Comparison of ENCODE assay signal across 8 cellular contexts in the genomic region with DNA sequence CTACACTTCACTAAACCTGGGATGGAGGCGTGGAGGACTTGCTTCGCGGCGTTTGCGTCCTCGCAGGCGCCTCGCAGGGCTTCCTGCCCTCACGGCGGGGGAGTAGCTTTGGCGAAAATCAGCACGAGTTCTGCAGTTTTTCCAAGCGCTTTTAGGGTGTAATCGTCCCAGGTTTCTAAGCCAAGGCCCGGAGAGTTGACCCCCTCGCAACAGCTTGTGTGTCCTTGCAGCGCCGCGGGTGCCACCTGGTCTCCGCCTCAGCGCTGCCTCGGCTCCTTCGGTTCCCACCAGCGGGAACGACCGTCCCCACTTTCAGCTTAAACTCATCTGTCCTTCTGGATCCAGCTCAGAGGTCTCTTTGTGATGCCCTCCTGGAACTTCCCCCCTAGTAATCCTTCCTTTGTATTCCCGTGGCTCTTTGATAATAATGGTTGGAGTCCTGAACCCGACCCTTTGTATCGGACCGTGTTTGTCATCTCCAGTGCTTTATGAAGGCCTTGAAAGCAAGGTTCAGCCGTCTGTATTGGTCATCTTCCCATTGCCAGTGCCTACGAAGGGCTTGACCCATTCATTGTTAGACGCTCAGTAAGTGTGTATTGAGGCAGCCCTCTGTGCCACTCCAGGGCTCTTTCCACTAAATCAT. TPM values are rescaled to one million over a fixed set of nuclear protein-coding genes. Genes with fewer than 3 reads are reported as not detected.
DNase-seq lines count a peak whose midpoint lies in the region; ATAC-seq, FAIRE-seq and TF ChIP-seq lines count a peak whose summit lies in the region.

No MANE protein-coding gene starts in this region.

- H3K27me3 ChIP-seq in BLaER1 treated with 17β-estradiol and CSF1 and Interleukin-3, amounts not matched to agents 10 nM and 100 nM = no peaks in the 10 kb centered on the region
- no peaks in the 10 kb centered on the region for H3K27me3 ChIP-seq in pancreas

- H3K9me3 ChIP-seq in BLaER1 treated with 17β-estradiol and CSF1 and Interleukin-3, amounts not matched to agents 10 nM and 100 nM (replicated peaks in 1 of 11) = no peaks in the 10 kb centered on the region
- no peaks in the 10 kb centered on the region for H3K9me3 ChIP-seq in pancreas

- H3K27ac ChIP-seq in BLaER1 treated with 17β-estradiol and CSF1 and Interleukin-3, amounts not matched to agents 10 nM and 100 nM = peak overlapping the region; percentile 98 to 100 (median 100)
- peak overlapping the region; percentile 94 to 100 (median 99) for H3K27ac ChIP-seq in pancreas

- peak overlapping the region; percentile 97 to 100 (median 99) for H3K9ac ChIP-seq in BLaER1 treated with 17β-estradiol and CSF1 and Interleukin-3, amounts not matched to agents 10 nM and 100 nM

- H4K20me1 ChIP-seq in BLaER1 treated with 17β-estradiol and CSF1 and Interleukin-3, amounts not matched to agents 10 nM and 100 nM = peaks cover 0 to 9% (median 3%) of the 10 kb centered on the region in 11 experiments; a peak in 6 of 22 replicates

- H3K4me3 ChIP-seq in BLaER1 treated with 17β-estradiol and CSF1 and Interleukin-3, amounts not matched to agents 10 nM and 100 nM = peak overlapping the region; percentile 82 to 97 (median 88)
- H3K4me3 ChIP-seq in WI38 (ENCODE audit: low read depth, low read length) (peak overlapping the region; percentile 83), fibroblast of villous mesenchyme (ENCODE audit: low read depth, low read length) (peak overlapping the region; percentile 96), pancreas (peak overlapping the region; percentile 58 to 94 (median 81))

- intact Hi-C loops in pancreas (cut with DNase I) = no loop called here

- peaks cover 14 to 28% (median 22%) of the 10 kb centered on the region in 11 experiments for H3K36me3 ChIP-seq in BLaER1 treated with 17β-estradiol and CSF1 and Interleukin-3, amounts not matched to agents 10 nM and 100 nM
- no peaks in the 10 kb centered on the region for H3K36me3 ChIP-seq in pancreas

- DNase-seq in GM19239 (ENCODE audit: insufficient read length, low spot score) (no peak), HuH-7.5 (ENCODE audit: low spot score) (peak; percentile 15), fibroblast of villous mesenchyme (ENCODE audit: low read depth) (no peak), pancreas (peak in 3 of 6 donors; percentile 44 to 71 (median 54)), H4 (ENCODE audit: low spot score) (no peak)

- peak overlapping the region; percentile 86 to 97 (median 94) for H3K4me2 ChIP-seq in BLaER1 treated with 17β-estradiol and CSF1 and Interleukin-3, amounts not matched to agents 10 nM and 100 nM

- TF ChIP-seq CTCF in WI38 (IDR thresholded peaks at IDR 0.05; ENCODE audit: low read depth, low read length) (no peak), fibroblast of villous mesenchyme (IDR thresholded peaks at IDR 0.05; ENCODE audit: insufficient read depth, low read depth, low read length) (no peak), pancreas (IDR thresholded peaks at IDR 0.05) (no peak)

- FAIRE-seq in GM19239 (lab: Jason Lieb, UNC) (peak; percentile 81), pancreas (lab: Jason Lieb, UNC) (no peak)

- peaks cover 33 to 52% (median 41%) of the 10 kb centered on the region in 10 experiments for H3K4me1 ChIP-seq in BLaER1 treated with 17β-estradiol and CSF1 and Interleukin-3, amounts not matched to agents 10 nM and 100 nM
- H3K4me1 ChIP-seq in pancreas = peaks cover 0 to 29% (median 15%) of the 10 kb centered on the region in 3 donors

- 1 to 2% methylated on average over 33 of the region's 33 CpGs for WGBS in pancreas, 2 donors

- peak; percentile 62 to 70 (median 66) for ATAC-seq in pancreas
- ATAC-seq in GM21515 (IDR thresholded peaks at IDR 0.05; ENCODE audit: unreplicated experiment) = no peak

RNA-seq across cellular contexts. Expression of a gene that starts 0.8 kb away (rescaled TPM):
- total RNA-seq in fibroblast of villous mesenchyme (81.2 and 108 TPM in 2 replicates), pancreas (10 to 100 TPM; 21.7 to 48.5 (median 35.4) TPM)
- 10 to 100 TPM; 29.0 to 55.8 TPM for polyA plus RNA-seq in pancreas
- 68.5 and 92.5 TPM in 2 replicates for total RNA-seq in H4 (2014; rRNA removed; shearing (Covaris generic))

RNA-seq across cellular contexts. Expression of a gene that starts 16.5 kb away (rescaled TPM):
- total RNA-seq in fibroblast of villous mesenchyme (not detected in 2 replicates), pancreas (1 to 10 TPM in 3 of 6 donors, under 1 TPM in 3; 0.28 to 2.7 (median 1.1) TPM)
- polyA plus RNA-seq in pancreas = 1 to 10 TPM; 1.4 to 4.9 TPM
- total RNA-seq in H4 (2014; rRNA removed; shearing (Covaris generic)) = 0.06 TPM in 1 of 2 replicates, not detected in the other

RNA-seq across cellular contexts. Expression of a gene that starts 55.1 kb away (rescaled TPM):
- total RNA-seq in fibroblast of villous mesenchyme (not detected in 2 replicates), pancreas (not detected)
- polyA plus RNA-seq in pancreas = under 1 TPM in 1 of 2 donors, not detected in 1; 0.08 TPM
- total RNA-seq in H4 (2014; rRNA removed; shearing (Covaris generic)) = not detected in 2 replicates
